Comparison of ENCODE assay signal across 2 cellular contexts in the genomic region with DNA sequence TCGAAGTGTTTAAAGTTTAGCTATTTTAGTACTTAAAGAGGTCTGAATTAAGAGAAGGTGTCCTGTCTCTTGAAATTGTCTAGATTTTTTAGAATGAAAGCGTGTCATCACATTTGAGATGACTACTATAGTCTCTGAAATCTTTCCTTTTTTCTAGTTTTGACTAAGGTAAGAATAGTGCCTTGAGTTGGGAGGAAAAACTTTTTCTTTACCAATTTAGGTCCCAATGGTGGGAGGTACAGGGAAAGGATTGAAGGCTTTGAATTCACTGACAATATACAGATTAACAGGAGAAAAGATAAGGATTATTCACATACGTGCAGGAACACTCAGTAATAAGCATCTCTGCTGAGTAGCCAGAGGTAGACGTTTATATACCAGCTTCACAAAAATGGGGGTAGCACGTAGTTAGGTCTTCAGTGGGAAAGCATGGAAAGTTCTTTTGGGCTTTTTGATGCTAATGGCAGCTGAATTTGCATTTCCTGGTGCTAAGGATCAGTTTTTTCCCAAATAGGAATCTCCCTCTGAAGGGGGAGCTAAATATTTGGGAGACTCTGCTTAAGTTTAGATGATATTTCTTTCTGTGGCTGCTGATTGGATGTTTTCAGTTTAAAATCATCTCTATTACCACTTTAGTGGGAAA.
TF ChIP-seq lines count a peak whose summit lies in the region.

No MANE protein-coding gene starts in this region.

TF ChIP-seq in HEK293, 187 proteins besides CTCF, POLR2A, EP300 and RAD21:
- TF ChIP-seq ZNF473 (tag by site-specific recombination; IDR thresholded peaks at IDR 0.05) = no peak
- TF ChIP-seq ZNF132 (tag by site-specific recombination; IDR thresholded peaks at IDR 0.05; ENCODE audit: borderline replicate concordance) = no peak
- TF ChIP-seq, protein P1, sequence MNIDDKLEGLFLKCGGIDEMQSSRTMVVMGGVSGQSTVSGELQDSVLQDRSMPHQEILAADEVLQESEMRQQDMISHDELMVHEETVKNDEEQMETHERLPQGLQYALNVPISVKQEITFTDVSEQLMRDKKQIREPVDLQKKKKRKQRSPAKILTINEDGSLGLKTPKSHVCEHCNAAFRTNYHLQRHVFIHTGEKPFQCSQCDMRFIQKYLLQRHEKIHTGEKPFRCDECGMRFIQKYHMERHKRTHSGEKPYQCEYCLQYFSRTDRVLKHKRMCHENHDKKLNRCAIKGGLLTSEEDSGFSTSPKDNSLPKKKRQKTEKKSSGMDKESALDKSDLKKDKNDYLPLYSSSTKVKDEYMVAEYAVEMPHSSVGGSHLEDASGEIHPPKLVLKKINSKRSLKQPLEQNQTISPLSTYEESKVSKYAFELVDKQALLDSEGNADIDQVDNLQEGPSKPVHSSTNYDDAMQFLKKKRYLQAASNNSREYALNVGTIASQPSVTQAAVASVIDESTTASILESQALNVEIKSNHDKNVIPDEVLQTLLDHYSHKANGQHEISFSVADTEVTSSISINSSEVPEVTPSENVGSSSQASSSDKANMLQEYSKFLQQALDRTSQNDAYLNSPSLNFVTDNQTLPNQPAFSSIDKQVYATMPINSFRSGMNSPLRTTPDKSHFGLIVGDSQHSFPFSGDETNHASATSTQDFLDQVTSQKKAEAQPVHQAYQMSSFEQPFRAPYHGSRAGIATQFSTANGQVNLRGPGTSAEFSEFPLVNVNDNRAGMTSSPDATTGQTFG (tag by site-specific recombination; IDR thresholded peaks at IDR 0.05; ENCODE audit: borderline replicate concordance) = no peak
- TF ChIP-seq, protein P2, sequence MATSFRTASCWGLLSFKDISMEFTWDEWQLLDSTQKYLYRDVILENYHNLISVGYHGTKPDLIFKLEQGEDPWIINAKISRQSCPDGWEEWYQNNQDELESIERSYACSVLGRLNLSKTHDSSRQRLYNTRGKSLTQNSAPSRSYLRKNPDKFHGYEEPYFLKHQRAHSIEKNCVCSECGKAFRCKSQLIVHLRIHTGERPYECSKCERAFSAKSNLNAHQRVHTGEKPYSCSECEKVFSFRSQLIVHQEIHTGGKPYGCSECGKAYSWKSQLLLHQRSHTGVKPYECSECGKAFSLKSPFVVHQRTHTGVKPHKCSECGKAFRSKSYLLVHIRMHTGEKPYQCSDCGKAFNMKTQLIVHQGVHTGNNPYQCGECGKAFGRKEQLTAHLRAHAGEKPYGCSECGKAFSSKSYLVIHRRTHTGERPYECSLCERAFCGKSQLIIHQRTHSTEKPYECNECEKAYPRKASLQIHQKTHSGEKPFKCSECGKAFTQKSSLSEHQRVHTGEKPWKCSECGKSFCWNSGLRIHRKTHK (tag by site-specific recombination; IDR thresholded peaks at IDR 0.05) = peak; percentile 67
- TF ChIP-seq ZNF830 (tag by site-specific recombination; IDR thresholded peaks at IDR 0.05; ENCODE audit: low read depth) = no peak
- no peak for TF ChIP-seq ZSCAN30 (tag by site-specific recombination; IDR thresholded peaks at IDR 0.05)
- TF ChIP-seq ZNF266 (tag by site-specific recombination; IDR thresholded peaks at IDR 0.05; ENCODE audit: low read depth) = no peak
- no peak for TF ChIP-seq ZNF248 (tag by site-specific recombination; IDR thresholded peaks at IDR 0.05)
- TF ChIP-seq, protein P3, sequence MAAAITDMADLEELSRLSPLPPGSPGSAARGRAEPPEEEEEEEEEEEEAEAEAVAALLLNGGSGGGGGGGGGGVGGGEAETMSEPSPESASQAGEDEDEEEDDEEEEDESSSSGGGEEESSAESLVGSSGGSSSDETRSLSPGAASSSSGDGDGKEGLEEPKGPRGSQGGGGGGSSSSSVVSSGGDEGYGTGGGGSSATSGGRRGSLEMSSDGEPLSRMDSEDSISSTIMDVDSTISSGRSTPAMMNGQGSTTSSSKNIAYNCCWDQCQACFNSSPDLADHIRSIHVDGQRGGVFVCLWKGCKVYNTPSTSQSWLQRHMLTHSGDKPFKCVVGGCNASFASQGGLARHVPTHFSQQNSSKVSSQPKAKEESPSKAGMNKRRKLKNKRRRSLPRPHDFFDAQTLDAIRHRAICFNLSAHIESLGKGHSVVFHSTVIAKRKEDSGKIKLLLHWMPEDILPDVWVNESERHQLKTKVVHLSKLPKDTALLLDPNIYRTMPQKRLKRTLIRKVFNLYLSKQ (tag by site-specific recombination; IDR thresholded peaks at IDR 0.05; ENCODE audit: borderline replicate concordance) = no peak

TF ChIP-seq in H1, 55 proteins besides CTCF, POLR2A, EP300 and RAD21:
- TF ChIP-seq SP4 (IDR thresholded peaks at IDR 0.05; ENCODE audit: low read length) = no peak
- 0 out of 2 replicates have a peak, but pooled peaks have one; percentile 31 for TF ChIP-seq TAF1 (IDR thresholded peaks at IDR 0.05; ENCODE audit: low read depth, low read length)
- no peak for TF ChIP-seq NANOG (IDR thresholded peaks at IDR 0.05; ENCODE audit: insufficient read depth, low read depth, low read length, poor library complexity, severe bottlenecking)
- TF ChIP-seq, protein P4, sequence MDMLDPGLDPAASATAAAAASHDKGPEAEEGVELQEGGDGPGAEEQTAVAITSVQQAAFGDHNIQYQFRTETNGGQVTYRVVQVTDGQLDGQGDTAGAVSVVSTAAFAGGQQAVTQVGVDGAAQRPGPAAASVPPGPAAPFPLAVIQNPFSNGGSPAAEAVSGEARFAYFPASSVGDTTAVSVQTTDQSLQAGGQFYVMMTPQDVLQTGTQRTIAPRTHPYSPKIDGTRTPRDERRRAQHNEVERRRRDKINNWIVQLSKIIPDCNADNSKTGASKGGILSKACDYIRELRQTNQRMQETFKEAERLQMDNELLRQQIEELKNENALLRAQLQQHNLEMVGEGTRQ (IDR thresholded peaks at IDR 0.05; ENCODE audit: low read length) = no peak
- TF ChIP-seq ZNF274 (IDR thresholded peaks at IDR 0.05; ENCODE audit: borderline replicate concordance, extremely low read depth, low read length) = no peak
